ENCODE assay signal across 8 cellular contexts in the genomic region with DNA sequence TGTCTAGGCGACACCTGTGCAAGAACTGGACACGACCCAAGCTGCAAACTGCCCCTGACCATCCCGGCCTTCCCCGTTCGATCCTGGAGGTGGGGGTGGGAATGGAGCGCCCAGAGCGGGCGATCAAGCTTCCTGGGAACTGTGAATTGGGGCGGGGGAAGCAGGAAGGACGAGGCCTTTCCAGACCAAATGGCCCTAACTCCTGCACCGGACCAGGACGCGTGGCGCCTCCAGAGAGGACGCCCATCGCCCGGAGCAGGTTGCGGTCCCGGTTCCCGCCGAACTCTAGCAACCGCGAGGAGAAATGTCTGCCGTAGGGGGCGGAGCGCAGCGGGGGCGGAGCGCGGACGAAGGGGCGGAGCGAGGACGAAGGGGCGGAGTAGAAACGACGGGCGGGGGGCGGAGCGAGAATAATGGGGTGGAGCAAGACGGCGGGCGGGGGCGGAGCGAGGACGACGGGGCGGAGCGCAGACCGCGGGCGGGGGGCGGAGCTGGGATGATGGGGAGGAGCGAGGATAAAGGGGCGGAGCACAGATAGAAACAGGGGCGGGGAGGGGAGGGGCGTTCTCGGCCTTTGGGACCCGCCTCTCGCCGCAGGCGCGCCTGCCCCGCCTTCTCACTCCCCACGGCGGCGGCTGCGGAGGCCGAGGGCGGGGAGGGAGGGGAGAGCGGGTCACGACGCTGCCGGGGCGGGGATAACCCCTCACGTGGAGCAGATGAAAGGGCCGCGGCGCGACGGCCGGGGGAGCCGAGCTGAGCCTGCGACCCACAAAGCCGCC. TPM values are rescaled to one million over a fixed set of nuclear protein-coding genes. Genes with fewer than 3 reads are reported as not detected.
DNase-seq lines count a peak whose midpoint lies in the region; ATAC-seq and TF ChIP-seq lines count a peak whose summit lies in the region.

Gene ZNRF3, plus strand, starts transcription at position 695 of the 779 bp plus-strand sequence. CDS start 195 bp downstream, outside the sequence.

- TF ChIP-seq POLR2A in IMR-90 (IDR thresholded peaks at IDR 0.05; ENCODE audit: low read depth, low read length) = 0 out of 2 replicates have a peak, but pooled peaks have one; percentile 41

- no peak for TF ChIP-seq RAD21 in IMR-90 (IDR thresholded peaks at IDR 0.05; ENCODE audit: low read length)

- ATAC-seq in GM19395 (IDR thresholded peaks at IDR 0.05; ENCODE audit: unreplicated experiment) = peak; percentile 72
- ATAC-seq in IMR-90 (ENCODE audit: low read depth) = peak; percentile 97

- no peak within 1 kb of the TSS; the same call in 1 of the 2 replicates for H2BK120ac ChIP-seq in IMR-90 (ENCODE audit: low read depth, low read length)

- H4K5ac ChIP-seq in IMR-90 (ENCODE audit: low read depth, low read length) = no peak within 1 kb of the TSS

- 0% methylated on average over 23 of the region's 85 CpGs; no CpG with 5 or more reads in 1 of the 2 experiments for WGBS in IMR-90 (ENCODE audit: extremely low coverage in 2 of 2, insufficient read length in 1 of 2), 2 experiments
- WGBS in esophagus, 2 donors = 1 to 3% methylated on average over 55 to 85 of the region's 85 CpGs

- no peak within 1 kb of the TSS for H3K18ac ChIP-seq in IMR-90 (ENCODE audit: low read depth, low read length)

- no peaks in the 10 kb centered on the region for H3K9me2 ChIP-seq in PC-9 (ENCODE audit: insufficient read depth)

- peak within 1 kb of the TSS; percentile 99 for H2AFZ ChIP-seq in IMR-90 (replicated peaks; ENCODE audit: low read length, poor library complexity)
- H2AFZ ChIP-seq in PC-9 = peak within 1 kb of the TSS; percentile 99

- H2BK5ac ChIP-seq in IMR-90 (ENCODE audit: low read depth, low read length, poor library complexity, severe bottlenecking) = peak within 1 kb of the TSS; percentile 47

- H2BK15ac ChIP-seq in IMR-90 (ENCODE audit: low read depth, low read length) = no peak within 1 kb of the TSS

- peaks cover 13% of the 10 kb centered on the region for H4K20me1 ChIP-seq in IMR-90 (ENCODE audit: insufficient read depth, low read length)
- H4K20me1 ChIP-seq in PC-9 (ENCODE audit: insufficient read depth) = peaks cover 21% of the 10 kb centered on the region

- BruUV-seq in IMR-90 (replicated peaks; lab: Mats Ljungman, UMichigan) (no TSS peak), PC-9 (replicated peaks; lab: Mats Ljungman, UMichigan) (TSS peak; percentile 79)

- H3K36me3 ChIP-seq in IMR-90 (ENCODE audit: control insufficient read depth, insufficient read depth, low read length) (no peaks in the 10 kb centered on the region), PC-9 (ENCODE audit: low read depth) (no peaks in the 10 kb centered on the region), esophagus (ENCODE audit: control insufficient read depth in 2 of 2, insufficient read depth in 2 of 2, low read length in 1 of 2) (no peaks in the 10 kb centered on the region), mucosa of rectum (ENCODE audit: control insufficient read depth in 2 of 2, insufficient read depth in 2 of 2, low read length in 2 of 2) (no peaks in the 10 kb centered on the region)

- peak within 1 kb of the TSS; percentile 48 for H4K91ac ChIP-seq in IMR-90 (ENCODE audit: insufficient read depth, low read depth, low read length)

- H3K4me3 ChIP-seq in IMR-90 (ENCODE audit: insufficient read depth, low read depth, low read length) (peak within 1 kb of the TSS; percentile 92), PC-9 (peak within 1 kb of the TSS; percentile 88), esophagus (ENCODE audit: low read depth in 1 of 2, low read length in 2 of 2) (peak within 1 kb of the TSS; percentile 71 to 78), mucosa of rectum (ENCODE audit: low read length in 2 of 2) (peak within 1 kb of the TSS; percentile 80 to 83)

- H3K9me1 ChIP-seq in IMR-90 (ENCODE audit: insufficient read depth, low read length) = peaks cover 6% of the 10 kb centered on the region

- H3K27ac ChIP-seq in IMR-90 (ENCODE audit: insufficient read depth, low read length) = peak within 1 kb of the TSS; percentile 63; the same call in 1 of the 2 replicates
- H3K27ac ChIP-seq in PC-9 = no peak within 1 kb of the TSS
- peak within 1 kb of the TSS; percentile 82 to 91 for H3K27ac ChIP-seq in esophagus (ENCODE audit: low read depth in 2 of 2, low read length in 1 of 2)
- H3K27ac ChIP-seq in mucosa of rectum (ENCODE audit: low read depth in 2 of 2, low read length in 2 of 2) = peak within 1 kb of the TSS; percentile 56 to 70

- H4K8ac ChIP-seq in IMR-90 (ENCODE audit: low read depth in 2 of 2, low read length in 2 of 2) = peak within 1 kb of the TSS; percentile 19 to 82; a peak in 3 of 4 replicates

- intact Hi-C loops in IMR-90 (cut with micrococcal nuclease) (loop anchor here (1.0 kb wide), 1 partner anchor 157 kb away; no protein-coding TSS in a partner anchor), PC-9 (cut with micrococcal nuclease; ENCODE audit: unreplicated experiment) (loop anchor here (1.0 kb wide), 1 partner anchor 148 kb away; no protein-coding TSS in a partner anchor)

- H3K4me1 ChIP-seq in IMR-90 (ENCODE audit: control insufficient read depth, insufficient read depth, low read length) (peaks cover 16% of the 10 kb centered on the region), PC-9 (replicated peaks; ENCODE audit: insufficient read depth) (peaks cover 28% of the 10 kb centered on the region), esophagus (ENCODE audit: control insufficient read depth in 2 of 2, insufficient read depth in 2 of 2, low read length in 1 of 2) (peaks cover 2 to 6% of the 10 kb centered on the region in 2 donors), mucosa of rectum (ENCODE audit: control insufficient read depth in 2 of 2, insufficient read depth in 2 of 2, low read length in 2 of 2) (peaks cover 21 to 24% of the 10 kb centered on the region in 2 donors)

- H3K4me2 ChIP-seq in IMR-90 (ENCODE audit: low read depth, low read length) = peak within 1 kb of the TSS; percentile 98
- H3K4me2 ChIP-seq in PC-9 = peak within 1 kb of the TSS; percentile 99

- no peak within 1 kb of the TSS for H3K56ac ChIP-seq in IMR-90 (ENCODE audit: extremely low read depth, insufficient read depth, low read length)

- in situ Hi-C loops in IMR-90 (cut with MboI; ENCODE audit: low sequenced_read_pairs) = no loop called here

- POLR2A ChIA-PET in IMR-90 (lab: Charles Lee; ENCODE audit: unreplicated experiment) = no interaction called here
- POLR2A ChIA-PET in PC-9 (lab: Charles Lee; ENCODE audit: unreplicated experiment) = interaction anchor here (0.6 to 0.7 kb wide), 5 partner anchors 29 to 710 kb away, joined by 3 to 11 read pairs (median 6); no protein-coding TSS in a partner anchor

- H3K9me3 ChIP-seq in IMR-90 (ENCODE audit: control insufficient read depth, insufficient read depth, low read length) = no peaks in the 10 kb centered on the region
- H3K9me3 ChIP-seq in PC-9 (ENCODE audit: insufficient read depth, low read depth) = no peaks in the 10 kb centered on the region
- no peaks in the 10 kb centered on the region for H3K9me3 ChIP-seq in esophagus (ENCODE audit: control insufficient read depth in 2 of 2, insufficient read depth in 1 of 2, low read depth in 1 of 2, low read length in 1 of 2)
- no peaks in the 10 kb centered on the region for H3K9me3 ChIP-seq in mucosa of rectum (ENCODE audit: control insufficient read depth in 2 of 2, low read length in 2 of 2)

- dilution Hi-C loops in IMR-90 (cut with HindIII; ENCODE audit: low sequenced_read_pairs, unreplicated experiment) = no loop called here

- peak within 1 kb of the TSS; percentile 46; the same call in 1 of the 2 replicates for H3K4ac ChIP-seq in IMR-90 (ENCODE audit: low read depth, low read length)

- H2AK9ac ChIP-seq in IMR-90 (replicated peaks; ENCODE audit: low read depth, low read length, poor library complexity) = peak within 1 kb of the TSS; percentile 86

- H3K27me3 ChIP-seq in IMR-90 (ENCODE audit: control insufficient read depth, insufficient read depth, low read length) (no peaks in the 10 kb centered on the region), PC-9 (ENCODE audit: insufficient read depth, low read depth) (no peaks in the 10 kb centered on the region), esophagus (ENCODE audit: control insufficient read depth in 1 of 2, insufficient read depth in 2 of 2, low read length in 2 of 2) (no peaks in the 10 kb centered on the region), mucosa of rectum (ENCODE audit: control insufficient read depth in 2 of 2, insufficient read depth in 2 of 2, low read length in 2 of 2) (no peaks in the 10 kb centered on the region)

- TF ChIP-seq CTCF in IMR-90 (conservative IDR thresholded peaks at IDR 0.05; ENCODE audit: low read depth, low read length) = no peak
- TF ChIP-seq CTCF in PC-9 (conservative IDR thresholded peaks at IDR 0.05) = no peak

- peak within 1 kb of the TSS; percentile 21; the same call in 1 of the 2 replicates for H2AK5ac ChIP-seq in IMR-90 (ENCODE audit: low read depth, low read length)

- peaks cover 9 to 16% of the 10 kb centered on the region in 2 experiments; a peak in 3 of 4 replicates for H3K79me1 ChIP-seq in IMR-90 (ENCODE audit: low read depth in 1 of 2, low read length in 2 of 2)

- DNase-seq in AG08396 (ENCODE audit: low spot score) (peak; percentile 98), IMR-90 (peak; percentile 91), PC-9 (peak; percentile 62 to 81)
- peak; percentile 86 to 88 for DNase-seq in activated T-cell treated with anti-CD3 and anti-CD28 coated beads, Interleukin-2, amount 50 U/mL, for 48 hours
- peak; percentile 77 to 79 for DNase-seq in stimulated activated CD8-positive, alpha-beta memory T cell treated with anti-CD3 and anti-CD28 coated beads, Interleukin-2, amount 100 ng/mL, for 48 hours (ENCODE audit: low read depth in 2 of 2)

- peak within 1 kb of the TSS; percentile 71 for H3K9ac ChIP-seq in IMR-90 (ENCODE audit: low read depth, low read length)
- peak within 1 kb of the TSS; percentile 47 to 63 for H3K9ac ChIP-seq in mucosa of rectum (ENCODE audit: low read depth in 1 of 2, low read length in 2 of 2)

- H3K79me2 ChIP-seq in PC-9 (ENCODE audit: low read depth) = peaks cover 39% of the 10 kb centered on the region

- H2BK20ac ChIP-seq in IMR-90 (ENCODE audit: low read depth, low read length) = no peak within 1 kb of the TSS

- 0 out of 2 replicates have a peak, but pooled peaks cover 4% of the 10 kb centered on the region for H3F3A ChIP-seq in PC-9 (ENCODE audit: insufficient read depth, low read depth)

- CTCF ChIA-PET in IMR-90 (lab: Yijun Ruan, JAX) (interaction anchor here (0.5 to 1.0 kb wide), 3 partner anchors 24 to 313 kb away, joined by 4 to 5 read pairs (median 4); no protein-coding TSS in a partner anchor), PC-9 (lab: Charles Lee) (interaction anchor here (0.7 kb wide), 2 partner anchors 96 to 150 kb away, joined by 4 to 6 read pairs; no protein-coding TSS in a partner anchor)

- peak within 1 kb of the TSS; percentile 86; the same call in 1 of the 2 replicates for H3K23ac ChIP-seq in IMR-90 (ENCODE audit: low read depth, low read length)

- H3K14ac ChIP-seq in IMR-90 (replicated peaks; ENCODE audit: low read depth, low read length) = no peak within 1 kb of the TSS; the same call in 1 of the 2 replicates

TF ChIP-seq in IMR-90, 13 proteins besides CTCF, POLR2A, EP300 and RAD21 (continues in another document):
- TF ChIP-seq RFX5 (IDR thresholded peaks at IDR 0.05; ENCODE audit: low read depth, low read length) = no peak

RNA-seq across cellular contexts. Expression of gene ZNRF3, which starts in this region (rescaled TPM):
- total RNA-seq in IMR-90 (2012; rRNA removed) (1.4 TPM in 2 replicates), PC-9 (2021) (5.2 TPM in 2 replicates)
- polyA plus RNA-seq in IMR-90 (2012; rRNA removed) (2.4 and 3.3 TPM in 2 replicates), esophagus (1 to 10 TPM; 1.6 to 2.8 TPM)
- 1.4 and 3.5 TPM in 2 replicates for polyA plus RNA-seq in IMR-90 (2012; cell fraction: cytosol; rRNA removed)
- 2.1 and 5.4 TPM in 2 replicates for polyA plus RNA-seq in IMR-90 (2012; cell fraction: nucleus; rRNA removed; ENCODE audit: low replicate concordance)
